ENCODE assay signal across 3 cellular contexts in genomic region chr7:137045573-137045972, GRCh38.
"Had no signal": no experiment of that assay in that cellular context is flagged by ENCODE, and none has a peak within 500 bp of the region (broad histone marks: within the 10 kb centered on the region; RNA-seq: fewer than 3 reads in every experiment).

No MANE protein-coding gene starts in this region.

- H3K4me3 ChIP-seq: GM12878 had no signal

- DNase-seq: GDM1, GF-D8 had no signal

- ATAC-seq: GM12878 had no signal
